In the genomic region with DNA sequence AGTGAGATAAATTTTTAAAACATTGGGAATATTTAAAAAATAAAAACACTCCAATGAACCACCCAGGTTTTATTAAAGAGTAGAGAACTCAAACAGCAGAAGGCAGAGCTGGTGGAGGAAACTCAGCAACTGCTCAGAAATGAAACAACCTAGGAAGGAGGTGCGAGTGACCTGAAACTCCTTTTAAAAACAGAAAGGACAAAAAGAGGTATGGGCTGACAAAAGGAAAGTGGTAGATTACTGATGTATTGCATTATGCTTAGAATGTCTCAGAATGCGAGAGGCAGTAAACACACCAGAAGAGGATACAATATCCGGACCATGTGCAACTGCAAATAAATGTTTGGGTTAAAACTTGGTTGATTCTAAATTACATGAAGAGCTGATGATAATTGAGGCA, we compare ENCODE assay signal across 20 cellular contexts.
"Had no signal": no experiment of that assay in that cellular context is flagged by ENCODE, and none has a peak within 500 bp of the region (broad histone marks: within the 10 kb centered on the region; RNA-seq: fewer than 3 reads in every experiment).

No MANE protein-coding gene starts in this region.

- H3K27ac ChIP-seq: RWPE1 had no signal

- H3K9me3 ChIP-seq: MG63, SK-N-SH had no signal

- H3K4me1 Mint-ChIP-seq: T-cell had no signal

- H3K4me3 Mint-ChIP-seq: T-cell had no signal

- DNase-seq: Karpas-422, KBM-7, MG63, NCI-H1092 treated with DMSO at 0.1 percent for 48 hours, NCI-H1417, NCI-H1436 treated with DMSO at 0.1 percent for 48 hours, NCI-H1694, NCI-H1930, NCI-H2081, NCI-H2107, NCI-H2227 treated with DMSO at 0.1 percent for 48 hours, NCI-H524, NCI-H526 treated with DMSO at 0.1 percent for 48 hours, NCI-H748 treated with DMSO at 0.1 percent for 48 hours, SHP77, SK-N-SH, SW 1271, T-cell had no signal

- ATAC-seq: Panc1, T-cell had no signal

- H3K27me3 ChIP-seq: MG63 had no signal

- H3K4me2 ChIP-seq: SK-N-SH had no signal

- H3K27ac Mint-ChIP-seq: T-cell had no signal

- H3K36me3 ChIP-seq: MG63 had no signal

- H3K4me3 ChIP-seq: MG63 had no signal

- H3K9ac ChIP-seq: SK-N-SH had no signal
